1 cellular context compared by ENCODE assay signal in the genomic region with DNA sequence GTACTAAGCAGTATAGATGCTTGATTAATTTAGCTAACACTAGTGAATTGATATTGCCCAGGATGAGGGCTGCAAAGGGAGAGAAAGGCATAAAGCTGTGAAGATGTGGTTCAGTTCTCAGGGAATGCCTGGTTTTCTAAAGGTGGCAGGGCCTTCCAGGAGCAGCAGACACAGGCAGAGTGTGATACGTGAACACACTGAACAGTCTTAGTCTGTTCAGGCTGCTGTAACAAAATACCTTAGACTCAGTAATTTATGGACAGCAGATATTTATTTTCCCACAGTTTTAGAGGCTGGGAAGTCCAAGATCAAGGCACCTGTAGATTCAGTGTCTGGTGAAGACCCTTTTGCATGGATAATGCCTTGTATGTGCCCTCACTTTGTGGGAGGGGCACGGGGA.
TF ChIP-seq lines count a peak whose summit lies in the region.

No MANE protein-coding gene starts in this region.

TF ChIP-seq in HepG2, 621 proteins besides CTCF, POLR2A, EP300 and RAD21:
- TF ChIP-seq ZNF75D (CRISPR knock-in tag; IDR thresholded peaks at IDR 0.05; ENCODE audit: borderline replicate concordance) (no peak), ZNF12 (CRISPR knock-in tag; IDR thresholded peaks at IDR 0.05) (peak; percentile 91)
